In the genomic region with DNA sequence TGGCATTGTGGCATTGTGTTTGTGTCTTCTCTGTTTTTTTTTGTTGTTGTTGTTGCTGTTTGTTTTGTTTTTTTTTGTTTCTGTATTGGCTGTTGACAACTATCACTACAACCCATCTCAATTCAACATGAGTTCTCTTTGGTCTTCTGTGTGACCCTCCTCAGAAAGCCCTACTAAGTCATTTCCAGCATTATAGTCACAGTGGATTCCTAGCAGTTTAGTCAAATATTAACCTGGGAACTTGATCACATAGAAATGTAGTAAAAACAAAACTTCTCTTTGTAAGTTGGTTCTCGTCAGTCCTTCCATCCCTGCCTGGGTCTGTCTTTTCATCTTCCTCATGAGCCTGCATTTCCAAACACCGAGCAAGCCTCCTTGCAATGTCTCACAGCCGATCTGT, we compare ENCODE assay signal across 21 cellular contexts. TPM values are rescaled to one million over a fixed set of nuclear protein-coding genes. Genes with fewer than 3 reads are reported as not detected.
DNase-seq lines count a peak whose midpoint lies in the region; ATAC-seq lines count a peak whose summit lies in the region.
"Had no signal": no experiment of that assay in that cellular context is flagged by ENCODE, and none has a peak within 500 bp of the region (broad histone marks: within the 10 kb centered on the region; RNA-seq: fewer than 3 reads in every experiment).

No MANE protein-coding gene starts in this region.

- peaks cover 4% of the 10 kb centered on the region for H3K36me3 Mint-ChIP-seq in activated CD4-positive, alpha-beta T cell treated with anti-CD3 and anti-CD28 coated beads for 36 hours (ENCODE audit: low read depth)
- H3K36me3 Mint-ChIP-seq in activated CD4-positive, alpha-beta T cell treated with anti-CD3 and anti-CD28 coated beads, Interleukin-2, amount 10 ng/mL, durations not matched to agents 7 days and 5 days (ENCODE audit: low read depth), result no peaks in the 10 kb centered on the region
- peaks cover 4 to 78% of the 10 kb centered on the region in 2 donors for H3K36me3 Mint-ChIP-seq in activated naive CD4-positive, alpha-beta T cell treated with anti-CD3 and anti-CD28 coated beads, Interleukin-2, amount 50 U/mL, for 72 hours
- H3K36me3 Mint-ChIP-seq in activated T-helper 2 cell treated with anti-CD3 and anti-CD28 coated beads, Interferon-gamma antibody, Interleukin-2, Interleukin-4, amounts not matched to agents 10 μg/mL and 5 μg/mL and 100 μg/mL, durations not matched to agents 14 hours and 24 hours and 36 hours (ENCODE audit: low read depth), result peaks cover 23% of the 10 kb centered on the region
- H3K36me3 Mint-ChIP-seq: CD4-positive, CD25-positive, alpha-beta regulatory T cell had no signal

- DNase-seq in activated CD4-positive, alpha-beta T cell treated with anti-CD3 and anti-CD28 coated beads for 36 hours, result peak; percentile 44
- DNase-seq in activated CD4-positive, alpha-beta T cell treated with anti-CD3 and anti-CD28 coated beads, Interleukin-2, amount 10 ng/mL, durations not matched to agents 7 days and 5 days, result no peak
- DNase-seq in activated naive CD4-positive, alpha-beta T cell treated with anti-CD3 and anti-CD28 coated beads, Interleukin-2, amount 50 U/mL, for 72 hours (ENCODE audit: low spot score in 2 of 2), result peak in 1 of 2 donors; percentile 33
- DNase-seq in activated naive CD4-positive, alpha-beta T cell treated with Interleukin-2 at 50 U/mL for 16 hours, result no peak
- DNase-seq in activated T-helper 2 cell treated with anti-CD3 and anti-CD28 coated beads, Interferon-gamma antibody, Interleukin-2, Interleukin-4, amounts not matched to agents 10 μg/mL and 5 μg/mL and 100 μg/mL, durations not matched to agents 14 hours and 24 hours and 36 hours (ENCODE audit: low spot score), result no peak
- no peak for DNase-seq in GM03348 (ENCODE audit: low spot score)
- DNase-seq: BE2C; CD4-positive, CD25-positive, alpha-beta regulatory T cell; COR-L47; DMS153; EL; HCEC 1CT; NCI-H1105; NCI-H2081; NCI-H446 treated with DMSO at 0.1 percent for 48 hours; NCI-H69; Peyer's patch had no signal

- H3K9me3 Mint-ChIP-seq in activated CD4-positive, alpha-beta T cell treated with anti-CD3 and anti-CD28 coated beads for 36 hours (ENCODE audit: low read depth), result peaks cover 8% of the 10 kb centered on the region
- peaks cover 7% of the 10 kb centered on the region for H3K9me3 Mint-ChIP-seq in activated CD4-positive, alpha-beta T cell treated with anti-CD3 and anti-CD28 coated beads, Interleukin-2, amount 10 ng/mL, durations not matched to agents 7 days and 5 days
- peaks cover 10 to 31% of the 10 kb centered on the region in 2 donors for H3K9me3 Mint-ChIP-seq in activated naive CD4-positive, alpha-beta T cell treated with anti-CD3 and anti-CD28 coated beads, Interleukin-2, amount 50 U/mL, for 72 hours
- peaks cover 16% of the 10 kb centered on the region for H3K9me3 Mint-ChIP-seq in activated T-helper 2 cell treated with anti-CD3 and anti-CD28 coated beads, Interferon-gamma antibody, Interleukin-2, Interleukin-4, amounts not matched to agents 10 μg/mL and 5 μg/mL and 100 μg/mL, durations not matched to agents 14 hours and 24 hours and 36 hours

- H3K4me3 Mint-ChIP-seq in activated CD4-positive, alpha-beta T cell treated with anti-CD3 and anti-CD28 coated beads for 36 hours, result no peak overlapping the region
- no peak overlapping the region for H3K4me3 Mint-ChIP-seq in activated CD4-positive, alpha-beta T cell treated with anti-CD3 and anti-CD28 coated beads, Interleukin-2, amount 10 ng/mL, durations not matched to agents 7 days and 5 days
- no peak overlapping the region for H3K4me3 Mint-ChIP-seq in activated T-helper 2 cell treated with anti-CD3 and anti-CD28 coated beads, Interferon-gamma antibody, Interleukin-2, Interleukin-4, amounts not matched to agents 10 μg/mL and 5 μg/mL and 100 μg/mL, durations not matched to agents 14 hours and 24 hours and 36 hours (ENCODE audit: low read depth)
- H3K4me3 Mint-ChIP-seq: CD4-positive, CD25-positive, alpha-beta regulatory T cell had no signal

- H3K27me3 Mint-ChIP-seq in activated CD4-positive, alpha-beta T cell treated with anti-CD3 and anti-CD28 coated beads for 36 hours, result no peaks in the 10 kb centered on the region
- H3K27me3 Mint-ChIP-seq in activated CD4-positive, alpha-beta T cell treated with anti-CD3 and anti-CD28 coated beads, Interleukin-2, amount 10 ng/mL, durations not matched to agents 7 days and 5 days, result no peaks in the 10 kb centered on the region
- H3K27me3 Mint-ChIP-seq in activated T-helper 2 cell treated with anti-CD3 and anti-CD28 coated beads, Interferon-gamma antibody, Interleukin-2, Interleukin-4, amounts not matched to agents 10 μg/mL and 5 μg/mL and 100 μg/mL, durations not matched to agents 14 hours and 24 hours and 36 hours (ENCODE audit: low read depth), result no peaks in the 10 kb centered on the region

- CTCF ChIA-PET in activated CD4-positive, alpha-beta T cell treated with anti-CD3 and anti-CD28 coated beads for 36 hours (lab: Charles Lee), result interaction anchor here (0.6 kb wide), 1 partner anchor 93 kb away, joined by 4 read pairs; no protein-coding TSS in a partner anchor
- CTCF ChIA-PET in activated CD4-positive, alpha-beta T cell treated with anti-CD3 and anti-CD28 coated beads, Interleukin-2, amount 10 ng/mL, durations not matched to agents 7 days and 5 days (lab: Charles Lee), result interaction anchor here (0.8 kb wide), 1 partner anchor 82 kb away, joined by 3 read pairs; no protein-coding TSS in a partner anchor

- ATAC-seq in activated CD4-positive, alpha-beta T cell treated with anti-CD3 and anti-CD28 coated beads for 36 hours, result peak; percentile 67
- ATAC-seq in activated naive CD4-positive, alpha-beta T cell treated with anti-CD3 and anti-CD28 coated beads, Interleukin-2, amount 50 U/mL, for 72 hours, result peak; percentile 59 to 83
- no peak for ATAC-seq in HG03342 (IDR thresholded peaks at IDR 0.05; ENCODE audit: unreplicated experiment)
- ATAC-seq: K562, Right ventricle myocardium inferior had no signal

- H3K27ac Mint-ChIP-seq in activated CD4-positive, alpha-beta T cell treated with anti-CD3 and anti-CD28 coated beads for 36 hours, result peak overlapping the region; percentile 75
- H3K27ac Mint-ChIP-seq in activated CD4-positive, alpha-beta T cell treated with anti-CD3 and anti-CD28 coated beads, Interleukin-2, amount 10 ng/mL, durations not matched to agents 7 days and 5 days, result no peak overlapping the region
- peak overlapping the region; percentile 77 to 81 for H3K27ac Mint-ChIP-seq in activated naive CD4-positive, alpha-beta T cell treated with anti-CD3 and anti-CD28 coated beads, Interleukin-2, amount 50 U/mL, for 72 hours
- H3K27ac Mint-ChIP-seq in activated T-helper 2 cell treated with anti-CD3 and anti-CD28 coated beads, Interferon-gamma antibody, Interleukin-2, Interleukin-4, amounts not matched to agents 10 μg/mL and 5 μg/mL and 100 μg/mL, durations not matched to agents 14 hours and 24 hours and 36 hours, result peak overlapping the region; percentile 77
- H3K27ac Mint-ChIP-seq: CD4-positive, CD25-positive, alpha-beta regulatory T cell had no signal

- intact Hi-C loops in activated CD4-positive, alpha-beta T cell treated with anti-CD3 and anti-CD28 coated beads for 36 hours (cut with DNase I, micrococcal nuclease), result loop anchor here (1.0 to 10.0 kb wide), 3 partner anchors 32 to 779 kb away; partner anchors contain the start of gene TRIM38 (in 1 of the 2)
- intact Hi-C loops in activated T-helper 2 cell treated with anti-CD3 and anti-CD28 coated beads, Interferon-gamma antibody, Interleukin-2, Interleukin-4, amounts not matched to agents 10 μg/mL and 5 μg/mL and 100 μg/mL, durations not matched to agents 14 hours and 24 hours and 36 hours (cut with micrococcal nuclease), result loop anchor here (5.0 kb wide), 1 partner anchor 41 kb away; the partner anchor contains the start of gene SLC17A3

- H3K4me1 Mint-ChIP-seq in activated CD4-positive, alpha-beta T cell treated with anti-CD3 and anti-CD28 coated beads for 36 hours, result peaks cover 63% of the 10 kb centered on the region
- H3K4me1 Mint-ChIP-seq in activated CD4-positive, alpha-beta T cell treated with anti-CD3 and anti-CD28 coated beads, Interleukin-2, amount 10 ng/mL, durations not matched to agents 7 days and 5 days, result peaks cover 1% of the 10 kb centered on the region
- peaks cover 40% of the 10 kb centered on the region for H3K4me1 Mint-ChIP-seq in activated T-helper 2 cell treated with anti-CD3 and anti-CD28 coated beads, Interferon-gamma antibody, Interleukin-2, Interleukin-4, amounts not matched to agents 10 μg/mL and 5 μg/mL and 100 μg/mL, durations not matched to agents 14 hours and 24 hours and 36 hours (ENCODE audit: low read depth)
- H3K4me1 Mint-ChIP-seq: CD4-positive, CD25-positive, alpha-beta regulatory T cell had no signal

- POLR2A ChIA-PET in activated CD4-positive, alpha-beta T cell treated with anti-CD3 and anti-CD28 coated beads for 36 hours (lab: Charles Lee), result no interaction called here
- POLR2A ChIA-PET in activated CD4-positive, alpha-beta T cell treated with anti-CD3 and anti-CD28 coated beads, Interleukin-2, amount 10 ng/mL, durations not matched to agents 7 days and 5 days (lab: Charles Lee), result no interaction called here

RNA-seq across cellular contexts. Expression of gene SLC17A2, which starts 16.8 kb away (rescaled TPM):
- total RNA-seq in activated CD4-positive, alpha-beta T cell treated with anti-CD3 and anti-CD28 coated beads for 36 hours, result under 1 TPM in 1 of 2 experiments, not detected in 1; 0.07 TPM
- not detected for total RNA-seq in activated CD4-positive, alpha-beta T cell treated with anti-CD3 and anti-CD28 coated beads, Interleukin-2, amount 10 ng/mL, durations not matched to agents 7 days and 5 days
- under 1 TPM; 0.25 to 0.50 TPM for total RNA-seq in activated naive CD4-positive, alpha-beta T cell treated with anti-CD3 and anti-CD28 coated beads, Interleukin-2, amount 50 U/mL, for 72 hours
- total RNA-seq in activated T-helper 2 cell treated with anti-CD3 and anti-CD28 coated beads, Interferon-gamma antibody, Interleukin-2, Interleukin-4, amounts not matched to agents 10 μg/mL and 5 μg/mL and 100 μg/mL, durations not matched to agents 14 hours and 24 hours and 36 hours, result 0.41 and 0.55 TPM in 2 replicates
- total RNA-seq: A172; CD4-positive, CD25-positive, alpha-beta regulatory T cell; K562; Peyer's patch; Right ventricle myocardium inferior had no signal

RNA-seq across cellular contexts. Expression of gene SLC17A3, which starts 39.7 kb away (rescaled TPM):
- total RNA-seq in activated CD4-positive, alpha-beta T cell treated with anti-CD3 and anti-CD28 coated beads for 36 hours, result under 1 TPM; 0.21 to 0.33 TPM
- total RNA-seq in activated CD4-positive, alpha-beta T cell treated with anti-CD3 and anti-CD28 coated beads, Interleukin-2, amount 10 ng/mL, durations not matched to agents 7 days and 5 days, result under 1 TPM; 0.62 to 0.75 TPM
- total RNA-seq in activated naive CD4-positive, alpha-beta T cell treated with anti-CD3 and anti-CD28 coated beads, Interleukin-2, amount 50 U/mL, for 72 hours, result 1 to 10 TPM in 1 of 2 donors, under 1 TPM in 1; 0.20 to 1.6 TPM
- 1.6 TPM in 2 replicates for total RNA-seq in activated T-helper 2 cell treated with anti-CD3 and anti-CD28 coated beads, Interferon-gamma antibody, Interleukin-2, Interleukin-4, amounts not matched to agents 10 μg/mL and 5 μg/mL and 100 μg/mL, durations not matched to agents 14 hours and 24 hours and 36 hours
- total RNA-seq: A172; CD4-positive, CD25-positive, alpha-beta regulatory T cell; K562; Peyer's patch; Right ventricle myocardium inferior had no signal

RNA-seq across cellular contexts. Expression of gene TRIM38, which starts 48.9 kb away (rescaled TPM):
- total RNA-seq in activated CD4-positive, alpha-beta T cell treated with anti-CD3 and anti-CD28 coated beads for 36 hours, result 10 to 100 TPM; 24.9 TPM
- 10 to 100 TPM; 25.4 to 27.6 TPM for total RNA-seq in activated CD4-positive, alpha-beta T cell treated with anti-CD3 and anti-CD28 coated beads, Interleukin-2, amount 10 ng/mL, durations not matched to agents 7 days and 5 days
- total RNA-seq in activated naive CD4-positive, alpha-beta T cell treated with anti-CD3 and anti-CD28 coated beads, Interleukin-2, amount 50 U/mL, for 72 hours, result 10 to 100 TPM; 37.7 to 39.8 TPM
- 29.2 and 29.5 TPM in 2 replicates for total RNA-seq in activated T-helper 2 cell treated with anti-CD3 and anti-CD28 coated beads, Interferon-gamma antibody, Interleukin-2, Interleukin-4, amounts not matched to agents 10 μg/mL and 5 μg/mL and 100 μg/mL, durations not matched to agents 14 hours and 24 hours and 36 hours
